8 cellular contexts compared by ENCODE assay signal in genomic region chr6:127515234-127515793, GRCh38. TPM values are rescaled to one million over a fixed set of nuclear protein-coding genes. Genes with fewer than 3 reads are reported as not detected.
DNase-seq lines count a peak whose midpoint lies in the region; ATAC-seq and TF ChIP-seq lines count a peak whose summit lies in the region.

No MANE protein-coding gene starts in this region.

- H3K4me1 Mint-ChIP-seq in activated T-helper 2 cell treated with anti-CD3 and anti-CD28 coated beads, Interferon-gamma antibody, Interleukin-2, Interleukin-4, amounts not matched to agents 10 μg/mL and 5 μg/mL and 100 μg/mL, durations not matched to agents 14 hours and 24 hours and 36 hours (ENCODE audit: low read depth): peaks cover 43% of the 10 kb centered on the region

- intact Hi-C loops in activated T-helper 2 cell treated with anti-CD3 and anti-CD28 coated beads, Interferon-gamma antibody, Interleukin-2, Interleukin-4, amounts not matched to agents 10 μg/mL and 5 μg/mL and 100 μg/mL, durations not matched to agents 14 hours and 24 hours and 36 hours (cut with micrococcal nuclease): loop anchor here (5.0 kb wide), 1 partner anchor 213 kb away; no protein-coding TSS in a partner anchor
- intact Hi-C loops in ovary (cut with DNase I): no loop called here

- no peak overlapping the region for H3K4me3 ChIP-seq in KMS-11 (IDR thresholded peaks at IDR 0.05; ENCODE audit: insufficient read depth, low read depth, low read length)
- peak overlapping the region; percentile 60 for H3K4me3 ChIP-seq in ovary

- peak overlapping the region; percentile 59 for H2AFZ ChIP-seq in KMS-11 (ENCODE audit: low read depth)

- H3K27ac ChIP-seq in KMS-11 (no peak overlapping the region), ovary (no peak overlapping the region)

- ATAC-seq in GM19397 (IDR thresholded peaks at IDR 0.05; ENCODE audit: unreplicated experiment) (peak; percentile 1), HG02678 (IDR thresholded peaks at IDR 0.05; ENCODE audit: unreplicated experiment) (no peak)

- H3K9me3 ChIP-seq in ovary: no peaks in the 10 kb centered on the region

- TF ChIP-seq CTCF in KMS-11 (conservative IDR thresholded peaks at IDR 0.05; ENCODE audit: low read depth, low read length) (no peak), ovary (IDR thresholded peaks at IDR 0.05) (no peak)

- TF ChIP-seq EP300 in ovary (IDR thresholded peaks at IDR 0.05): no peak

- TF ChIP-seq POLR2A in ovary (IDR thresholded peaks at IDR 0.05): no peak

- H3K27me3 Mint-ChIP-seq in activated T-helper 2 cell treated with anti-CD3 and anti-CD28 coated beads, Interferon-gamma antibody, Interleukin-2, Interleukin-4, amounts not matched to agents 10 μg/mL and 5 μg/mL and 100 μg/mL, durations not matched to agents 14 hours and 24 hours and 36 hours (ENCODE audit: low read depth): peaks cover 7% of the 10 kb centered on the region

- no peaks in the 10 kb centered on the region for H4K20me1 ChIP-seq in KMS-11 (ENCODE audit: insufficient read depth)

- DNase-seq in COLO668 (lab: John Stamatoyannopoulos, UW; ENCODE audit: unreplicated experiment) (peak; percentile 39), globus pallidus (ENCODE audit: low spot score) (peak; percentile 59), ovary (peak in 2 of 5 donors; percentile 15 to 30), MV-4-11 (lab: John Stamatoyannopoulos, UW) (no peak)
- DNase-seq in activated T-helper 2 cell treated with anti-CD3 and anti-CD28 coated beads, Interferon-gamma antibody, Interleukin-2, Interleukin-4, amounts not matched to agents 10 μg/mL and 5 μg/mL and 100 μg/mL, durations not matched to agents 14 hours and 24 hours and 36 hours (ENCODE audit: low spot score): no peak

- no peaks in the 10 kb centered on the region for H3K79me2 ChIP-seq in KMS-11 (ENCODE audit: insufficient read depth, low read depth)

- H3K36me3 ChIP-seq in KMS-11 (ENCODE audit: insufficient read depth): no peaks in the 10 kb centered on the region
- no peaks in the 10 kb centered on the region for H3K36me3 ChIP-seq in ovary

- peak overlapping the region; percentile 90 for H3K4me3 Mint-ChIP-seq in activated T-helper 2 cell treated with anti-CD3 and anti-CD28 coated beads, Interferon-gamma antibody, Interleukin-2, Interleukin-4, amounts not matched to agents 10 μg/mL and 5 μg/mL and 100 μg/mL, durations not matched to agents 14 hours and 24 hours and 36 hours (ENCODE audit: low read depth)

- no peaks in the 10 kb centered on the region for H3K9me3 Mint-ChIP-seq in activated T-helper 2 cell treated with anti-CD3 and anti-CD28 coated beads, Interferon-gamma antibody, Interleukin-2, Interleukin-4, amounts not matched to agents 10 μg/mL and 5 μg/mL and 100 μg/mL, durations not matched to agents 14 hours and 24 hours and 36 hours

- WGBS in ovary, 3 donors: 1% methylated on average over 29 to 38 of the region's 38 CpGs

- H3K4me1 ChIP-seq in KMS-11 (ENCODE audit: low read depth, poor library complexity, severe bottlenecking) (peaks cover 5% of the 10 kb centered on the region), ovary (ENCODE audit: insufficient read depth) (peaks cover 12% of the 10 kb centered on the region)

- H3K36me3 Mint-ChIP-seq in activated T-helper 2 cell treated with anti-CD3 and anti-CD28 coated beads, Interferon-gamma antibody, Interleukin-2, Interleukin-4, amounts not matched to agents 10 μg/mL and 5 μg/mL and 100 μg/mL, durations not matched to agents 14 hours and 24 hours and 36 hours (ENCODE audit: low read depth): peaks cover 46% of the 10 kb centered on the region

- H3K27me3 ChIP-seq in KMS-11 (ENCODE audit: insufficient read depth, low read depth) (no peaks in the 10 kb centered on the region), ovary (no peaks in the 10 kb centered on the region)

- H3K4me2 ChIP-seq in KMS-11: peak overlapping the region; percentile 60; the same call in 1 of the 2 replicates

- H3K27ac Mint-ChIP-seq in activated T-helper 2 cell treated with anti-CD3 and anti-CD28 coated beads, Interferon-gamma antibody, Interleukin-2, Interleukin-4, amounts not matched to agents 10 μg/mL and 5 μg/mL and 100 μg/mL, durations not matched to agents 14 hours and 24 hours and 36 hours: peak overlapping the region; percentile 63

- H3K9ac ChIP-seq in KMS-11: no peak overlapping the region

RNA-seq across cellular contexts. Expression of gene KIAA0408, which starts 56.1 kb away (rescaled TPM):
- total RNA-seq in activated T-helper 2 cell treated with anti-CD3 and anti-CD28 coated beads, Interferon-gamma antibody, Interleukin-2, Interleukin-4, amounts not matched to agents 10 μg/mL and 5 μg/mL and 100 μg/mL, durations not matched to agents 14 hours and 24 hours and 36 hours: 18.5 and 19.6 TPM in 2 replicates
- total RNA-seq in ovary: 1 to 10 TPM; 1.8 to 5.0 (median 4.0) TPM
- 1 to 10 TPM; 2.1 to 7.4 TPM for polyA plus RNA-seq in ovary

Comparison
In these comparisons a context has a peak if more than half of its experiments do, and no peak if none do; other contexts are left out.
1. DNase-seq: peak in COLO668 (single experiment) and globus pallidus (single experiment); none in activated T-helper 2 cell treated with anti-CD3 and anti-CD28 coated beads, Interferon-gamma antibody, Interleukin-2, Interleukin-4, amounts not matched to agents 10 μg/mL and 5 μg/mL and 100 μg/mL, durations not matched to agents 14 hours and 24 hours and 36 hours (single experiment) and MV-4-11 (single experiment).